In genomic region chr22:44660051-44660830, GRCh38 we compare ENCODE assay signal across 22 cellular contexts.
"Had no signal": no experiment of that assay in that cellular context is flagged by ENCODE, and none has a peak within 500 bp of the region (broad histone marks: within the 10 kb centered on the region; RNA-seq: fewer than 3 reads in every experiment).

No MANE protein-coding gene starts in this region.

- H3K9me3 ChIP-seq: breast epithelium, gastrocnemius medialis, heart right ventricle, mucosa of descending colon, suprapubic skin had no signal

- H3K27me3 ChIP-seq: breast epithelium, gastrocnemius medialis, suprapubic skin had no signal

- H3K4me3 ChIP-seq: breast epithelium, gastrocnemius medialis, heart right ventricle, mucosa of descending colon, suprapubic skin had no signal

- FAIRE-seq: astrocyte had no signal

- H3K27me3 Mint-ChIP-seq: activated CD8-positive, alpha-beta T cell treated with anti-CD3 and anti-CD28 coated beads for 36 hours; stimulated activated naive CD8-positive, alpha-beta T cell treated with anti-CD3 and anti-CD28 coated beads, Interleukin-15, amount 100 ng/mL, for 72 hours had no signal

- DNase-seq: activated CD4-positive, alpha-beta T cell treated with anti-CD3 and anti-CD28 coated beads, Interleukin-2, amount 10 ng/mL, durations not matched to agents 24 days and 14 days; activated CD8-positive, alpha-beta memory T cell treated with anti-CD3 and anti-CD28 coated beads, Interleukin-2, amount 50 U/mL, for 4 hours; activated CD8-positive, alpha-beta T cell treated with anti-CD3 and anti-CD28 coated beads for 36 hours; activated effector memory CD4-positive, alpha-beta T cell treated with Interleukin-2 at 50 U/mL for 16 hours; activated naive CD4-positive, alpha-beta T cell treated with anti-CD3 and anti-CD28 coated beads, Interleukin-2, amount 10 ng/mL, durations not matched to agents 7 days and 5 days; activated T-cell treated with anti-CD3 and anti-CD28 coated beads, Interleukin-2, amount 50 U/mL, for 48 hours; cerebellar nuclear complex; effector CD4-positive, alpha-beta T cell; gastrocnemius medialis; heart right ventricle; left ventricle myocardium superior; mucosa of descending colon; naive thymus-derived CD4-positive, alpha-beta T cell; stimulated activated CD4-positive, alpha-beta T cell treated with anti-CD3 and anti-CD28 coated beads, Interleukin-2, amount 100 ng/mL, for 24 hours; stimulated activated naive CD8-positive, alpha-beta T cell treated with anti-CD3 and anti-CD28 coated beads, Interleukin-15, amount 100 ng/mL, for 72 hours; T-helper 1 cell; T-helper 9 cell; trophoblast cell had no signal

- ATAC-seq: activated CD8-positive, alpha-beta T cell treated with anti-CD3 and anti-CD28 coated beads for 36 hours; naive thymus-derived CD4-positive, alpha-beta T cell; stimulated activated naive CD8-positive, alpha-beta T cell treated with anti-CD3 and anti-CD28 coated beads, Interleukin-15, amount 100 ng/mL, for 72 hours had no signal

- H3K36me3 Mint-ChIP-seq: memory B cell had no signal

- H3K4me3 Mint-ChIP-seq: activated CD4-positive, alpha-beta T cell treated with anti-CD3 and anti-CD28 coated beads, Interleukin-2, amount 10 ng/mL, durations not matched to agents 24 days and 14 days; activated CD8-positive, alpha-beta T cell treated with anti-CD3 and anti-CD28 coated beads for 36 hours; activated naive CD4-positive, alpha-beta T cell treated with anti-CD3 and anti-CD28 coated beads, Interleukin-2, amount 10 ng/mL, durations not matched to agents 7 days and 5 days; memory B cell; naive thymus-derived CD4-positive, alpha-beta T cell; stimulated activated naive CD8-positive, alpha-beta T cell treated with anti-CD3 and anti-CD28 coated beads, Interleukin-15, amount 100 ng/mL, for 72 hours had no signal

- H3K27ac Mint-ChIP-seq: activated CD4-positive, alpha-beta T cell treated with anti-CD3 and anti-CD28 coated beads, Interleukin-2, amount 10 ng/mL, durations not matched to agents 24 days and 14 days; activated CD8-positive, alpha-beta T cell treated with anti-CD3 and anti-CD28 coated beads for 36 hours; activated naive CD4-positive, alpha-beta T cell treated with anti-CD3 and anti-CD28 coated beads, Interleukin-2, amount 10 ng/mL, durations not matched to agents 7 days and 5 days; memory B cell; naive thymus-derived CD4-positive, alpha-beta T cell had no signal

- H3K36me3 ChIP-seq: breast epithelium, gastrocnemius medialis, heart right ventricle, suprapubic skin had no signal

- H3K9me3 Mint-ChIP-seq: activated CD4-positive, alpha-beta T cell treated with anti-CD3 and anti-CD28 coated beads, Interleukin-2, amount 10 ng/mL, durations not matched to agents 24 days and 14 days; activated CD8-positive, alpha-beta T cell treated with anti-CD3 and anti-CD28 coated beads for 36 hours; stimulated activated naive CD8-positive, alpha-beta T cell treated with anti-CD3 and anti-CD28 coated beads, Interleukin-15, amount 100 ng/mL, for 72 hours had no signal

- H3K27ac ChIP-seq: heart right ventricle had no signal
